In genomic region chr7:107937514-107937913, GRCh38 we compare ENCODE assay signal across 1 cellular context.
TF ChIP-seq lines count a peak whose summit lies in the region.

No MANE protein-coding gene starts in this region.

TF ChIP-seq in GM23338, 12 proteins besides CTCF, POLR2A, EP300 and RAD21 (continued from another document):
- TF ChIP-seq ZNF462 (CRISPR knock-in tag; IDR thresholded peaks at IDR 0.05) (no peak), JUNB (IDR thresholded peaks at IDR 0.05; ENCODE audit: unreplicated experiment) (no peak), ETS1 (IDR thresholded peaks at IDR 0.05) (no peak), EZH2phosphoT487 (IDR thresholded peaks at IDR 0.05; ENCODE audit: unreplicated experiment) (no peak), REST (IDR thresholded peaks at IDR 0.05; ENCODE audit: unreplicated experiment) (no peak), CREB1 (CRISPR knock-in tag; IDR thresholded peaks at IDR 0.05; ENCODE audit: low read depth) (no peak), NANOG (IDR thresholded peaks at IDR 0.05; ENCODE audit: borderline replicate concordance) (no peak)
